ENCODE assay signal across 23 cellular contexts in genomic region chr12:51866324-51866723, GRCh38. TPM values are rescaled to one million over a fixed set of nuclear protein-coding genes. Genes with fewer than 3 reads are reported as not detected.
"Had no signal": no experiment of that assay in that cellular context is flagged by ENCODE, and none has a peak within 500 bp of the region (broad histone marks: within the 10 kb centered on the region; RNA-seq: fewer than 3 reads in every experiment).

No MANE protein-coding gene starts in this region.

- ATAC-seq: activated naive CD4-positive, alpha-beta T cell treated with anti-CD3 and anti-CD28 coated beads, Interleukin-2, amount 50 U/mL, for 72 hours; effector memory CD8-positive, alpha-beta T cell; stimulated activated naive CD8-positive, alpha-beta T cell treated with anti-CD3 and anti-CD28 coated beads, Interleukin-15, Interleukin-2, amounts not matched to agents 100 U/mL and 50 U/mL, for 24 hours had no signal

- H3K36me3 Mint-ChIP-seq: activated naive CD4-positive, alpha-beta T cell treated with anti-CD3 and anti-CD28 coated beads, Interleukin-2, amount 50 U/mL, for 72 hours had no signal

- DNase-seq: activated CD4-positive, alpha-beta T cell treated with anti-CD3 and anti-CD28 coated beads for 1 hour; activated CD8-positive, alpha-beta memory T cell treated with anti-CD3 and anti-CD28 coated beads for 24 hours; activated CD8-positive, alpha-beta memory T cell treated with anti-CD3 and anti-CD28 coated beads, Interleukin-2, amount 50 U/mL, for 48 hours; activated gamma-delta T cell treated with Interleukin-2 at 50 U/mL for 16 hours; activated T-cell treated with anti-CD3 and anti-CD28 coated beads, Interleukin-2, amount 50 U/mL, for 48 hours; adrenal gland; dermis blood vessel endothelial cell; effector memory CD8-positive, alpha-beta T cell; hypothalamus; stimulated activated naive CD8-positive, alpha-beta T cell treated with anti-CD3 and anti-CD28 coated beads, Interleukin-15, Interleukin-2, amounts not matched to agents 100 U/mL and 50 U/mL, for 24 hours; substantia nigra; tibial artery; uterus; WERI-Rb-1 had no signal

- H3K36me3 ChIP-seq: adrenal gland, right atrium auricular region, tibial artery, uterus, WERI-Rb-1 had no signal

- H3K9me3 ChIP-seq: adrenal gland, right atrium auricular region, tibial artery, uterus had no signal

- H3K4me3 ChIP-seq: adrenal gland, right atrium auricular region, tibial artery, uterus had no signal

- H3K9me3 Mint-ChIP-seq: activated naive CD4-positive, alpha-beta T cell treated with anti-CD3 and anti-CD28 coated beads, Interleukin-2, amount 50 U/mL, for 72 hours; effector memory CD8-positive, alpha-beta T cell had no signal

- H3K27ac Mint-ChIP-seq: activated naive CD4-positive, alpha-beta T cell treated with anti-CD3 and anti-CD28 coated beads, Interleukin-2, amount 50 U/mL, for 72 hours; effector memory CD8-positive, alpha-beta T cell had no signal

- H3K4me3 Mint-ChIP-seq: effector memory CD8-positive, alpha-beta T cell had no signal

- H3K27ac ChIP-seq: adrenal gland, right atrium auricular region, tibial artery, uterus had no signal

RNA-seq across cellular contexts. Expression of gene FIGNL2, which starts 17.8 kb away (rescaled TPM):
- total RNA-seq: bronchial epithelial cell had no signal

RNA-seq across cellular contexts. Expression of gene ANKRD33, which starts 21.6 kb away (rescaled TPM):
- total RNA-seq: activated naive CD4-positive, alpha-beta T cell treated with anti-CD3 and anti-CD28 coated beads, Interleukin-2, amount 50 U/mL, for 72 hours; astrocyte; bronchial epithelial cell; dermis blood vessel endothelial cell; fibroblast of villous mesenchyme; kidney; left lobe of liver; lung microvascular endothelial cell; right atrium auricular region; T-helper 2 cell treated with Interferon-gamma antibody and Interleukin-4, amounts not matched to agents 100 ng/mL and 5 ng/mL, for 36 hours had no signal

RNA-seq across cellular contexts. Expression of gene ACVRL1, which starts 41.0 kb away (rescaled TPM):
- total RNA-seq: activated naive CD4-positive, alpha-beta T cell treated with anti-CD3 and anti-CD28 coated beads, Interleukin-2, amount 50 U/mL, for 72 hours; T-helper 2 cell treated with Interferon-gamma antibody and Interleukin-4, amounts not matched to agents 100 ng/mL and 5 ng/mL, for 36 hours had no signal
